ENCODE assay signal across 14 cellular contexts in the genomic region with DNA sequence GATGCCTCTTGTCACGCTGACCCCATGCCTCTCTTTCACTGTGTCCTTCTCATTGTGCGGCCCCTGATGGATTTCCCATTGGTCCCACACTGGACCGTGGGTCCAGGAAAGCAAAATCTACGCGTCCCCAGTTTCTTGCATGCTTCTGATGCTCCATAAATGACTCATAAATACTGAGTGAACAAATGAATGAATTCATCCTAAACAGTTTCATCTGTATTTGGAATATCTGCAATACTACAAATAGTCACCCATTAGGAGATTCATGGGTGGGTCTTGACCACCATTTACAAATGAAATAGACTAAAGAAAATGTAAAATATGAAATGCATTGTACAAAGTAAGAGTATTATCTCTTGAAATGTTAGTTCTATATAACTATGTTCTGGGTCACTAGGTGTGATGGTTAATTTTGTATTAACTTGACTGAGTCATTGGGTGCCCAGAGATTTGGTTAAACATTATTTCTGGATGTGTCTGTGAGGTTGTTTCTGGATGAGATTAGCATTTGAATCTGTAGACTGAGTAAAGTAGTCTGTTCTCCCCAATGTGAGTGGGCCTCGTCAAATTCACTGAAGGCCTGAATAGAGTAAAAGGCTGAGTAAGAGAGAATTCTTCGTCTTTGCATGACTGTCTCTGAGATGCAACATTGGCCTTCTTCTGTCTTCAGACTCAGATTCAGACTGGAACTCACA.
"Had no signal": no experiment of that assay in that cellular context is flagged by ENCODE, and none has a peak within 500 bp of the region (broad histone marks: within the 10 kb centered on the region; RNA-seq: fewer than 3 reads in every experiment).

No MANE protein-coding gene starts in this region.

- H3K27me3 ChIP-seq: hepatocyte had no signal

- H3K27ac Mint-ChIP-seq: memory B cell, naive B cell had no signal

- H3K36me3 Mint-ChIP-seq: naive B cell had no signal

- ATAC-seq: foreskin keratinocyte, left lung, lower lobe of right lung, right cardiac atrium had no signal

- H3K27ac ChIP-seq: foreskin keratinocyte, hepatocyte, left lung, lower lobe of right lung had no signal

- H3K36me3 ChIP-seq: left lung, lower lobe of right lung had no signal

- DNase-seq: effector memory CD4-positive, alpha-beta T cell; foreskin keratinocyte; head of caudate nucleus; kidney; left lung; lower lobe of right lung; naive B cell; right cardiac atrium; small intestine; stimulated activated CD4-positive, alpha-beta T cell treated with anti-CD3 and anti-CD28 coated beads, Interleukin-12 subunit alpha, Interleukin-12 subunit beta, amount 100 ng/mL, for 4 hours; stimulated activated naive CD4-positive, alpha-beta T cell treated with Interleukin-2 at 50 U/mL for 16 hours; trophoblast cell had no signal

- H3K4me1 ChIP-seq: foreskin keratinocyte, left lung had no signal

- H3K4me3 Mint-ChIP-seq: memory B cell, naive B cell had no signal

- H3K9me3 ChIP-seq: left lung, lower lobe of right lung had no signal

- H3K4me3 ChIP-seq: hepatocyte, left lung, lower lobe of right lung had no signal

- H3K9me3 Mint-ChIP-seq: memory B cell, naive B cell had no signal
